Comparison of ENCODE assay signal across 24 cellular contexts in the genomic region with DNA sequence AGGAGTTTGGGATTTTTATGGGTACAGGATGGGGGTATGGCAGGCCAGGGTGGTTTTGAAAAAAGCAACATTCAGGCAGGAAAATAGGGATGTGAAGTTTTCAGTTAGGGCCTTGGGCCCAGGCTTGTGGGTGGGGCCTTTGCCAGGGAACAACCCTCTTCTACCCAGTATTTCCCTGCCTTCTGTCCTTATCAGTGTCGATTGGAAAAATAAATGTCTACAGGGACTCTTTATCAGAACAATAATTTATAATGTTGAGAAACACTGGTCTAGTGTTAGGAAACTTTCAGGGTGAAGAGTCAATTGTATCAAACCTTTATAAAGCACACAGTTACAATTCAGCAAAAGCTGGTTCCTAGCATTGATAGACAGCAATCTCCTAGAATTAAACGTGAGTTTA.
"Had no signal": no experiment of that assay in that cellular context is flagged by ENCODE, and none has a peak within 500 bp of the region (broad histone marks: within the 10 kb centered on the region; RNA-seq: fewer than 3 reads in every experiment).

No MANE protein-coding gene starts in this region.

- ATAC-seq: left ventricle myocardium superior; stimulated activated naive CD8-positive, alpha-beta T cell treated with anti-CD3 and anti-CD28 coated beads, Interleukin-15, amount 100 ng/mL, for 72 hours had no signal

- H3K4me1 ChIP-seq: esophagus squamous epithelium, neural progenitor cell, thyroid gland had no signal

- H3K4me2 ChIP-seq: neural progenitor cell, smooth muscle cell had no signal

- H3K36me3 ChIP-seq: esophagus squamous epithelium, neural progenitor cell, right lobe of liver, thyroid gland had no signal

- H3K9me3 ChIP-seq: esophagus squamous epithelium, right lobe of liver, thyroid gland had no signal

- H3K4me3 ChIP-seq: coronary artery, esophagus squamous epithelium, lung, neural progenitor cell, right lobe of liver, smooth muscle cell, thyroid gland had no signal

- H3K27me3 ChIP-seq: esophagus squamous epithelium, neural progenitor cell, right lobe of liver, thyroid gland had no signal

- FAIRE-seq: endometrium, keratinocyte had no signal

- DNase-seq: dermis blood vessel endothelial cell; effector memory CD4-positive, alpha-beta T cell; erythroblast; esophagus squamous epithelium; left ventricle myocardium superior; mesendoderm; midbrain; naive thymus-derived CD4-positive, alpha-beta T cell; posterior cingulate gyrus; retina; right lobe of liver; stimulated activated CD4-positive, alpha-beta T cell treated with anti-CD3 and anti-CD28 coated beads, Interleukin-12 subunit alpha, Interleukin-12 subunit beta, amount 100 ng/mL, for 4 hours; stimulated activated CD4-positive, alpha-beta T cell treated with anti-CD3 and anti-CD28 coated beads, Interleukin-1b, Interleukin-23, amount 100 ng/mL, for 48 hours; stimulated activated CD4-positive, alpha-beta T cell treated with anti-CD3 and anti-CD28 coated beads, Interleukin-4, amount 100 ng/mL, for 1 hour; stimulated activated CD8-positive, alpha-beta memory T cell treated with anti-CD3 and anti-CD28 coated beads, Interleukin-4, amount 100 ng/mL, for 48 hours; stimulated activated naive CD4-positive, alpha-beta T cell; stimulated activated naive CD8-positive, alpha-beta T cell treated with anti-CD3 and anti-CD28 coated beads, Interleukin-15, amount 100 ng/mL, for 72 hours; thyroid gland had no signal

- H3K27ac ChIP-seq: coronary artery, esophagus squamous epithelium, neural progenitor cell, thyroid gland had no signal

- H2AFZ ChIP-seq: neural progenitor cell had no signal
